In genomic region chr11:83724704-83725114, GRCh38 we compare ENCODE assay signal across 9 cellular contexts.
DNase-seq lines count a peak whose midpoint lies in the region; ATAC-seq and TF ChIP-seq lines count a peak whose summit lies in the region.
"Had no signal": no experiment of that assay in that cellular context is flagged by ENCODE, and none has a peak within 500 bp of the region (broad histone marks: within the 10 kb centered on the region; RNA-seq: fewer than 3 reads in every experiment).

No MANE protein-coding gene starts in this region.

- intact Hi-C loops in esophagus muscularis mucosa (cut with DNase I): loop anchor here (5.0 kb wide), 1 partner anchor 432 kb away; no protein-coding TSS in a partner anchor

- peaks cover 10 to 23% (median 21%) of the 10 kb centered on the region in 4 donors for H3K4me1 ChIP-seq in esophagus muscularis mucosa

- H3K4me1 Mint-ChIP-seq in nephron: peaks cover 25% of the 10 kb centered on the region

- TF ChIP-seq EP300 in esophagus muscularis mucosa (IDR thresholded peaks at IDR 0.05): no peak

- H3K27ac Mint-ChIP-seq in nephron: peak overlapping the region in 2 of 3 experiments; percentile 22 to 74

- no peak for TF ChIP-seq POLR2A in esophagus muscularis mucosa (IDR thresholded peaks at IDR 0.05; ENCODE audit: low read depth)

- H3K9me3 Mint-ChIP-seq in nephron: no peaks in the 10 kb centered on the region

- H3K9me3 ChIP-seq in esophagus muscularis mucosa: no peaks in the 10 kb centered on the region

- H3K4me3 Mint-ChIP-seq in nephron: peak overlapping the region; percentile 48 to 72 (median 52)

- H3K36me3 ChIP-seq in esophagus muscularis mucosa: no peaks in the 10 kb centered on the region

- no peaks in the 10 kb centered on the region for H3K27me3 ChIP-seq in esophagus muscularis mucosa

- H3K4me3 ChIP-seq in AG10803 (ENCODE audit: low read length) (peak overlapping the region; percentile 58), esophagus muscularis mucosa (peak overlapping the region; percentile 39 to 54 (median 43))

- DNase-seq in AG10803 (ENCODE audit: low read depth) (peak; percentile 4), NCI-H748 (lab: John Stamatoyannopoulos, UW; ENCODE audit: unreplicated experiment) (peak; percentile 55), esophagus muscularis mucosa (ENCODE audit: extremely low spot score) (no peak), SW480 (ENCODE audit: low spot score) (no peak), mesenteric fat pad (ENCODE audit: low spot score) (no peak)

- peak overlapping the region; percentile 17 to 56 (median 38) for H3K27ac ChIP-seq in esophagus muscularis mucosa (replicated peaks in 1 of 4)
- H3K27ac ChIP-seq: HL-60 had no signal

- H3K27me3 Mint-ChIP-seq in nephron (ENCODE audit: low read depth): peaks cover 3% of the 10 kb centered on the region

- WGBS in esophagus muscularis mucosa: 8% methylated on average over 3 of the region's 3 CpGs

- H3K36me3 Mint-ChIP-seq in nephron (ENCODE audit: low read depth): no peaks in the 10 kb centered on the region

- ATAC-seq in HG03378 (IDR thresholded peaks at IDR 0.05; ENCODE audit: unreplicated experiment): no peak
- ATAC-seq in GM21526 (IDR thresholded peaks at IDR 0.05; ENCODE audit: low FRiP score, unreplicated experiment): no peak

- no peak for TF ChIP-seq CTCF in AG10803 (conservative IDR thresholded peaks at IDR 0.05; ENCODE audit: low read length)
- no peak for TF ChIP-seq CTCF in esophagus muscularis mucosa (IDR thresholded peaks at IDR 0.05)
- no peak for TF ChIP-seq CTCF in nephron (IDR thresholded peaks at IDR 0.05; ENCODE audit: unreplicated experiment in 3 of 3)

Comparison
In these comparisons a context has a peak if more than half of its experiments do, and no peak if none do; other contexts are left out.
1. DNase-seq: peak in AG10803 (single experiment) and NCI-H748 (single experiment); none in esophagus muscularis mucosa (single experiment), SW480 (single experiment) and mesenteric fat pad (single experiment).